In genomic region chr9:127884427-127884911, GRCh38 we compare ENCODE assay signal across 1 cellular context.
TF ChIP-seq lines count a peak whose summit lies in the region.

No MANE protein-coding gene starts in this region.

TF ChIP-seq in HepG2, 621 proteins besides CTCF, POLR2A, EP300 and RAD21:
- TF ChIP-seq, protein P1, sequence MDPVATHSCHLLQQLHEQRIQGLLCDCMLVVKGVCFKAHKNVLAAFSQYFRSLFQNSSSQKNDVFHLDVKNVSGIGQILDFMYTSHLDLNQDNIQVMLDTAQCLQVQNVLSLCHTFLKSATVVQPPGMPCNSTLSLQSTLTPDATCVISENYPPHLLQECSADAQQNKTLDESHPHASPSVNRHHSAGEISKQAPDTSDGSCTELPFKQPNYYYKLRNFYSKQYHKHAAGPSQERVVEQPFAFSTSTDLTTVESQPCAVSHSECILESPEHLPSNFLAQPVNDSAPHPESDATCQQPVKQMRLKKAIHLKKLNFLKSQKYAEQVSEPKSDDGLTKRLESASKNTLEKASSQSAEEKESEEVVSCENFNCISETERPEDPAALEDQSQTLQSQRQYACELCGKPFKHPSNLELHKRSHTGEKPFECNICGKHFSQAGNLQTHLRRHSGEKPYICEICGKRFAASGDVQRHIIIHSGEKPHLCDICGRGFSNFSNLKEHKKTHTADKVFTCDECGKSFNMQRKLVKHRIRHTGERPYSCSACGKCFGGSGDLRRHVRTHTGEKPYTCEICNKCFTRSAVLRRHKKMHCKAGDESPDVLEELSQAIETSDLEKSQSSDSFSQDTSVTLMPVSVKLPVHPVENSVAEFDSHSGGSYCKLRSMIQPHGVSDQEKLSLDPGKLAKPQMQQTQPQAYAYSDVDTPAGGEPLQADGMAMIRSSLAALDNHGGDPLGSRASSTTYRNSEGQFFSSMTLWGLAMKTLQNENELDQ (CRISPR knock-in tag; IDR thresholded peaks at IDR 0.05; ENCODE audit: borderline replicate concordance) = no peak
- TF ChIP-seq HNRNPLL (IDR thresholded peaks at IDR 0.05; ENCODE audit: low read depth, low read length, poor library complexity, severe bottlenecking) = no peak
- TF ChIP-seq, protein P2, sequence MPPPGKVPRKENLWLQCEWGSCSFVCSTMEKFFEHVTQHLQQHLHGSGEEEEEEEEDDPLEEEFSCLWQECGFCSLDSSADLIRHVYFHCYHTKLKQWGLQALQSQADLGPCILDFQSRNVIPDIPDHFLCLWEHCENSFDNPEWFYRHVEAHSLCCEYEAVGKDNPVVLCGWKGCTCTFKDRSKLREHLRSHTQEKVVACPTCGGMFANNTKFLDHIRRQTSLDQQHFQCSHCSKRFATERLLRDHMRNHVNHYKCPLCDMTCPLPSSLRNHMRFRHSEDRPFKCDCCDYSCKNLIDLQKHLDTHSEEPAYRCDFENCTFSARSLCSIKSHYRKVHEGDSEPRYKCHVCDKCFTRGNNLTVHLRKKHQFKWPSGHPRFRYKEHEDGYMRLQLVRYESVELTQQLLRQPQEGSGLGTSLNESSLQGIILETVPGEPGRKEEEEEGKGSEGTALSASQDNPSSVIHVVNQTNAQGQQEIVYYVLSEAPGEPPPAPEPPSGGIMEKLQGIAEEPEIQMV (CRISPR knock-in tag; IDR thresholded peaks at IDR 0.05; ENCODE audit: low read depth) = no peak
- TF ChIP-seq BCL6 (CRISPR knock-in tag; IDR thresholded peaks at IDR 0.05) = no peak
- TF ChIP-seq ZSCAN21 (CRISPR knock-in tag; IDR thresholded peaks at IDR 0.05; ENCODE audit: borderline replicate concordance) = no peak
- no peak for TF ChIP-seq ELF3 (CRISPR knock-in tag; IDR thresholded peaks at IDR 0.05)
- TF ChIP-seq AHR (CRISPR knock-in tag; IDR thresholded peaks at IDR 0.05) = no peak
- TF ChIP-seq ZNF44 (CRISPR knock-in tag; IDR thresholded peaks at IDR 0.05) = no peak
- TF ChIP-seq PAF1 (CRISPR knock-in tag; IDR thresholded peaks at IDR 0.05) = no peak
- no peak for TF ChIP-seq LBX2 (CRISPR knock-in tag; IDR thresholded peaks at IDR 0.05; ENCODE audit: borderline replicate concordance)
- no peak for TF ChIP-seq GMEB2 (CRISPR knock-in tag; IDR thresholded peaks at IDR 0.05; ENCODE audit: low read depth)
- TF ChIP-seq FOXA1 (IDR thresholded peaks at IDR 0.05) = no peak
- TF ChIP-seq FOXA1 (CRISPR knock-in tag; IDR thresholded peaks at IDR 0.05) = no peak
- TF ChIP-seq ZNF343 (CRISPR knock-in tag; IDR thresholded peaks at IDR 0.05) = no peak
- TF ChIP-seq, protein P3, sequence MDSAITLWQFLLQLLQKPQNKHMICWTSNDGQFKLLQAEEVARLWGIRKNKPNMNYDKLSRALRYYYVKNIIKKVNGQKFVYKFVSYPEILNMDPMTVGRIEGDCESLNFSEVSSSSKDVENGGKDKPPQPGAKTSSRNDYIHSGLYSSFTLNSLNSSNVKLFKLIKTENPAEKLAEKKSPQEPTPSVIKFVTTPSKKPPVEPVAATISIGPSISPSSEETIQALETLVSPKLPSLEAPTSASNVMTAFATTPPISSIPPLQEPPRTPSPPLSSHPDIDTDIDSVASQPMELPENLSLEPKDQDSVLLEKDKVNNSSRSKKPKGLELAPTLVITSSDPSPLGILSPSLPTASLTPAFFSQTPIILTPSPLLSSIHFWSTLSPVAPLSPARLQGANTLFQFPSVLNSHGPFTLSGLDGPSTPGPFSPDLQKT (CRISPR knock-in tag; IDR thresholded peaks at IDR 0.05; ENCODE audit: borderline replicate concordance) = no peak
